In the genomic region with DNA sequence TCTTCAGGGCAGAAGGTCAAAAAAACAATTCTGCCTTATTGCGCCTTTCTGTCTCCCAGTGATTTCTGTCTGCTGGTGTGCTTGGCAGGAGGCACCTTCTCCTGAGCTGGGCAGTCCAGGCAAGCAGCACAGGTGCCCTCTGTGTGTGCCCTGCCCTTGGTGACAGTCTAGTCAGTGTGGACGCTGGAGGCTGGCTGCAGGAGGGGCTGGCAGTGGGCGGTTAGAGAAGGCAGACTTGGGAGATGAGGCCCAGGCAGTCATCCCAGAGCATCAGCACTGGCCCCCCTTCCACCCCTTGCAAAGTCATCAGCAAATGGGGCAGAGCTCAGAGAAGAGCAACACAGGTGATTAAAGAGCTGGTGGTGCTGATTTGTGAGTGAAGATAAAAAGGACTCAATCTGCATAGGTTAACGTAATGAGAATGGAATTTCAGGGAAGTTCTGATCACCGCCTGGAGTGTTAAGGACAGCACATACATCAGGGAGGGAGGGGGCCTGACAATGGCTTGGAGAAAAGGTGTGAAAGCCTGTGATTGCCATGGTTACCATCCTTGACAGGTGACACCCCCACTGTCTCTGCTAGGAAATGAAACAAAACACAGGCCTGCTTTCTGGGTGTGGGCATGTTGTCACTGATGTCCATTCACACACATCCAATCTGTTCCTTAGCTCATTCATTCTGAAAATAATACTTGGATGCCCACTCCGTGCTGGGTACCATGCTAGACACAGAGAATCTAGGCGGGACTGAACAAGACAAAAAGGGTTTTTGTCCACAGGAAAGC, we compare ENCODE assay signal across 2 cellular contexts.
TF ChIP-seq lines count a peak whose summit lies in the region.

No MANE protein-coding gene starts in this region.

TF ChIP-seq in GM23338, 12 proteins besides CTCF, POLR2A, EP300 and RAD21 (continues in another document):
- TF ChIP-seq, protein P1, sequence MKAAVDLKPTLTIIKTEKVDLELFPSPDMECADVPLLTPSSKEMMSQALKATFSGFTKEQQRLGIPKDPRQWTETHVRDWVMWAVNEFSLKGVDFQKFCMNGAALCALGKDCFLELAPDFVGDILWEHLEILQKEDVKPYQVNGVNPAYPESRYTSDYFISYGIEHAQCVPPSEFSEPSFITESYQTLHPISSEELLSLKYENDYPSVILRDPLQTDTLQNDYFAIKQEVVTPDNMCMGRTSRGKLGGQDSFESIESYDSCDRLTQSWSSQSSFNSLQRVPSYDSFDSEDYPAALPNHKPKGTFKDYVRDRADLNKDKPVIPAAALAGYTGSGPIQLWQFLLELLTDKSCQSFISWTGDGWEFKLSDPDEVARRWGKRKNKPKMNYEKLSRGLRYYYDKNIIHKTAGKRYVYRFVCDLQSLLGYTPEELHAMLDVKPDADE (IDR thresholded peaks at IDR 0.05) = no peak
- TF ChIP-seq JUNB (IDR thresholded peaks at IDR 0.05; ENCODE audit: unreplicated experiment) (no peak), EZH2 (IDR thresholded peaks at IDR 0.05; ENCODE audit: low read depth, unreplicated experiment) (no peak), EZH2phosphoT487 (IDR thresholded peaks at IDR 0.05; ENCODE audit: unreplicated experiment) (no peak), STAT1 (IDR thresholded peaks at IDR 0.05; ENCODE audit: unreplicated experiment) (no peak), ZNF462 (CRISPR knock-in tag; IDR thresholded peaks at IDR 0.05) (no peak), CREB1 (CRISPR knock-in tag; IDR thresholded peaks at IDR 0.05; ENCODE audit: low read depth) (no peak), POLR2AphosphoS5 (IDR thresholded peaks at IDR 0.05; ENCODE audit: low read depth) (no peak), NANOG (IDR thresholded peaks at IDR 0.05; ENCODE audit: borderline replicate concordance) (no peak; the same call in 1 of the 2 replicates), ZNF331 (CRISPR knock-in tag; IDR thresholded peaks at IDR 0.05; ENCODE audit: low read depth) (no peak)

TF ChIP-seq in neural cell, 6 proteins besides CTCF, POLR2A, EP300 and RAD21 (continued from another document):
- TF ChIP-seq, protein P2, sequence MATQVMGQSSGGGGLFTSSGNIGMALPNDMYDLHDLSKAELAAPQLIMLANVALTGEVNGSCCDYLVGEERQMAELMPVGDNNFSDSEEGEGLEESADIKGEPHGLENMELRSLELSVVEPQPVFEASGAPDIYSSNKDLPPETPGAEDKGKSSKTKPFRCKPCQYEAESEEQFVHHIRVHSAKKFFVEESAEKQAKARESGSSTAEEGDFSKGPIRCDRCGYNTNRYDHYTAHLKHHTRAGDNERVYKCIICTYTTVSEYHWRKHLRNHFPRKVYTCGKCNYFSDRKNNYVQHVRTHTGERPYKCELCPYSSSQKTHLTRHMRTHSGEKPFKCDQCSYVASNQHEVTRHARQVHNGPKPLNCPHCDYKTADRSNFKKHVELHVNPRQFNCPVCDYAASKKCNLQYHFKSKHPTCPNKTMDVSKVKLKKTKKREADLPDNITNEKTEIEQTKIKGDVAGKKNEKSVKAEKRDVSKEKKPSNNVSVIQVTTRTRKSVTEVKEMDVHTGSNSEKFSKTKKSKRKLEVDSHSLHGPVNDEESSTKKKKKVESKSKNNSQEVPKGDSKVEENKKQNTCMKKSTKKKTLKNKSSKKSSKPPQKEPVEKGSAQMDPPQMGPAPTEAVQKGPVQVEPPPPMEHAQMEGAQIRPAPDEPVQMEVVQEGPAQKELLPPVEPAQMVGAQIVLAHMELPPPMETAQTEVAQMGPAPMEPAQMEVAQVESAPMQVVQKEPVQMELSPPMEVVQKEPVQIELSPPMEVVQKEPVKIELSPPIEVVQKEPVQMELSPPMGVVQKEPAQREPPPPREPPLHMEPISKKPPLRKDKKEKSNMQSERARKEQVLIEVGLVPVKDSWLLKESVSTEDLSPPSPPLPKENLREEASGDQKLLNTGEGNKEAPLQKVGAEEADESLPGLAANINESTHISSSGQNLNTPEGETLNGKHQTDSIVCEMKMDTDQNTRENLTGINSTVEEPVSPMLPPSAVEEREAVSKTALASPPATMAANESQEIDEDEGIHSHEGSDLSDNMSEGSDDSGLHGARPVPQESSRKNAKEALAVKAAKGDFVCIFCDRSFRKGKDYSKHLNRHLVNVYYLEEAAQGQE (IDR thresholded peaks at IDR 0.05; ENCODE audit: borderline replicate concordance) = no peak
